ENCODE assay signal across 1 cellular context in the genomic region with DNA sequence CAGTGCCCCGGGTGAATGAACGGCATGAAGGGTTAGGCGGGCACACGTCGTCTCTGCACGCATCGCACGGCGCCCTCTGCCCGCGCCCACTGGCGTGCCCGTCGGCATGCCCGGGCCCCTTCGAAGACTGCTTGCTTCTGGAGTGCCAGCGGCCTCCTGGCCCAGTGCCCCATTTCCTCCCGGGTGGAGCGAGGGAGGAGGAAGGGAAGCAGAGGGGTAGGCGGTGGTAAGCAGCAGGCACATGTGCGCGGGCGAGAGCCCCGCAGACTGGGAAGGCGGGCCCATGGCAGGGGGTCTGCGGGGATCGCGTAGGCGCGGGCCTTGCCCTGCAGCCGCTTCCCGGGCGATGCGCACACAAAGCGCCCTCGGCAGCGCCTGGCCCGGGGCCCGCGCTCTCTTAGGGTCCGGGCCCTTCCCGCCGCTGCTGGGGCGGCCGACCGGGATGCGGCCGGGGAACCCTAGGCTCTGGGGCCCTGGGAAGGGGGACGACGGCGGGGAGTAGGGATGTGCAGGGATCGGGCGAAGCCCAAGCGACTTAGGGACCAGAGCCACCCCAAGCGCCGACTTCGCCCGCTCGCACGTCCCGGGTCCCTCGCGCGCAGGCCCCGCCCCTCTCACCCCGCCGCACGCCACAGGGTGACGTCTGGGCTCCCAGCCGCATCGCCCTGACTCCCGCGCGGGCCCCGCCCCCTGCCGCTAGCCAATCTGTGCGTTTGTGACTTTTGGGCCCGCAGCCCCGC.
TF ChIP-seq lines count a peak whose summit lies in the region.

No MANE protein-coding gene starts in this region.

TF ChIP-seq in endothelial cell of umbilical vein, 7 proteins besides CTCF, POLR2A, EP300 and RAD21:
- no peak for TF ChIP-seq FOS (IDR thresholded peaks at IDR 0.05; ENCODE audit: borderline replicate concordance, insufficient read depth, low read length)
- TF ChIP-seq EZH2 (IDR thresholded peaks at IDR 0.05; ENCODE audit: borderline replicate concordance, low read depth, low read length, severe bottlenecking) = no peak
- TF ChIP-seq POLR2AphosphoS5 (IDR thresholded peaks at IDR 0.05; ENCODE audit: insufficient read depth, low read depth, low read length) = peak; percentile 75
- TF ChIP-seq MYC (IDR thresholded peaks at IDR 0.05; ENCODE audit: low read depth, low read length) = peak; percentile 5
- TF ChIP-seq, protein P1, sequence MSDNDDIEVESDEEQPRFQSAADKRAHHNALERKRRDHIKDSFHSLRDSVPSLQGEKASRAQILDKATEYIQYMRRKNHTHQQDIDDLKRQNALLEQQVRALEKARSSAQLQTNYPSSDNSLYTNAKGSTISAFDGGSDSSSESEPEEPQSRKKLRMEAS (IDR thresholded peaks at IDR 0.05; ENCODE audit: insufficient read depth, insufficient read length) = peak; percentile 44
TF ChIP-seq in endothelial cell of umbilical vein: peak in this region for 3.
